Comparison of ENCODE assay signal across 1 cellular context in genomic region chr1:157994704-157995540, GRCh38.
TF ChIP-seq lines count a peak whose summit lies in the region.

No MANE protein-coding gene starts in this region.

TF ChIP-seq in A549, 52 proteins besides CTCF, POLR2A, EP300 and RAD21 (continued from another document):
- no peak for TF ChIP-seq ATOH8 (CRISPR knock-in tag; IDR thresholded peaks at IDR 0.05; ENCODE audit: low read depth)
- TF ChIP-seq FOSL2 (IDR thresholded peaks at IDR 0.05): no peak
- TF ChIP-seq FOSL2 (CRISPR knock-in tag; IDR thresholded peaks at IDR 0.05): no peak
- no peak for TF ChIP-seq KDM5A (IDR thresholded peaks at IDR 0.05)
- no peak for TF ChIP-seq MAFK (IDR thresholded peaks at IDR 0.05; ENCODE audit: partially characterized antibody)
- no peak for TF ChIP-seq KDM1A (IDR thresholded peaks at IDR 0.05; ENCODE audit: low read depth)
- no peak for TF ChIP-seq MAZ (IDR thresholded peaks at IDR 0.05; ENCODE audit: borderline replicate concordance, low read depth, low read length)
